11 cellular contexts compared by ENCODE assay signal in genomic region chrX:6184900-6185515, GRCh38. TPM values are rescaled to one million over a fixed set of nuclear protein-coding genes. Genes with fewer than 3 reads are reported as not detected.
DNase-seq lines count a peak whose midpoint lies in the region; ATAC-seq and TF ChIP-seq lines count a peak whose summit lies in the region.
"Had no signal": no experiment of that assay in that cellular context is flagged by ENCODE, and none has a peak within 500 bp of the region (broad histone marks: within the 10 kb centered on the region; RNA-seq: fewer than 3 reads in every experiment).

No MANE protein-coding gene starts in this region.

- peak; percentile 90 for DNase-seq in Karpas-422
- no peak for DNase-seq in mesenchymal stem cell
- no peak for DNase-seq in DMS79 (lab: John Stamatoyannopoulos, UW)
- no peak for DNase-seq in AG20443 (ENCODE audit: low spot score)
- DNase-seq in HEK293T (ENCODE audit: extremely low spot score): no peak
- DNase-seq in T-helper 2 cell: no peak
- DNase-seq: activated CD8-positive, alpha-beta memory T cell treated with anti-CD3 and anti-CD28 coated beads, Interleukin-2, amount 10 ng/mL, durations not matched to agents 7 days and 5 days had no signal

- POLR2A ChIA-PET in HEK293T (lab: Yijun Ruan, JAX): no interaction called here

- H3K4me2 ChIP-seq in Karpas-422 (ENCODE audit: low read depth, low read length, poor library complexity, severe bottlenecking) (peak overlapping the region; percentile 55), mesenchymal stem cell (ENCODE audit: low read length, poor library complexity, severe bottlenecking) (no peak overlapping the region)

- H2AK5ac ChIP-seq in mesenchymal stem cell (ENCODE audit: low read length, severe bottlenecking): no peak overlapping the region

- H2AFZ ChIP-seq in Karpas-422 (ENCODE audit: low read length) (no peak overlapping the region), mesenchymal stem cell (ENCODE audit: low read depth, low read length) (no peak overlapping the region)

- H3K9me2 ChIP-seq in Karpas-422 (replicated peaks; ENCODE audit: insufficient read depth, low read length): no peaks in the 10 kb centered on the region

- no peaks in the 10 kb centered on the region for H3K79me1 ChIP-seq in mesenchymal stem cell (replicated peaks; ENCODE audit: low read length, poor library complexity, severe bottlenecking)

- H3K9ac ChIP-seq in Karpas-422 (ENCODE audit: low read length) (0 out of 2 replicates have a peak overlapping the region, but pooled peaks have one; percentile 19), mesenchymal stem cell (ENCODE audit: low read length) (no peak overlapping the region)

- no peak overlapping the region for H3K4ac ChIP-seq in mesenchymal stem cell (ENCODE audit: low read depth in 1 of 2, low read length in 2 of 2)

- H3K36me3 ChIP-seq in Karpas-422 (ENCODE audit: insufficient read depth, low read length) (peaks cover 51% of the 10 kb centered on the region), mesenchymal stem cell (ENCODE audit: control insufficient read depth in 1 of 2, insufficient read depth in 2 of 2, low read depth in 1 of 2, low read length in 2 of 2) (no peaks in the 10 kb centered on the region)

- H3K4me3 ChIP-seq in Karpas-422 (ENCODE audit: low read length): 0 out of 2 replicates have a peak overlapping the region, but pooled peaks have one; percentile 5
- H3K4me3 ChIP-seq in mesenchymal stem cell (ENCODE audit: insufficient read depth in 1 of 2, low read depth in 1 of 2, low read length in 2 of 2): no peak overlapping the region
- H3K4me3 ChIP-seq: lung had no signal

- no peak overlapping the region for H3K18ac ChIP-seq in mesenchymal stem cell (ENCODE audit: low read depth in 1 of 2, low read length in 2 of 2)

- H4K20me1 ChIP-seq in Karpas-422 (ENCODE audit: insufficient read depth, low read depth, low read length): peaks cover 58% of the 10 kb centered on the region

- no peak overlapping the region for H3K14ac ChIP-seq in mesenchymal stem cell (ENCODE audit: low read length in 2 of 2)

- H2BK15ac ChIP-seq in mesenchymal stem cell (ENCODE audit: low read depth, poor library complexity, severe bottlenecking): no peak overlapping the region

- CTCF ChIA-PET in HEK293T (lab: Yijun Ruan, JAX): no interaction called here

- no peaks in the 10 kb centered on the region for H3K9me3 ChIP-seq in Karpas-422 (ENCODE audit: low read length)
- H3K9me3 ChIP-seq in mesenchymal stem cell (ENCODE audit: control insufficient read depth, low read length): peaks cover 9% of the 10 kb centered on the region

- H4K8ac ChIP-seq in mesenchymal stem cell (ENCODE audit: low read length): no peak overlapping the region

- H3K79me2 ChIP-seq in Karpas-422 (ENCODE audit: low read length): peaks cover 100% of the 10 kb centered on the region

- peaks cover 95% of the 10 kb centered on the region for H3K4me1 ChIP-seq in Karpas-422 (ENCODE audit: low read length)
- H3K4me1 ChIP-seq in mesenchymal stem cell (ENCODE audit: control insufficient read depth, insufficient read depth, low read depth, low read length): no peaks in the 10 kb centered on the region

- no peak overlapping the region for H2BK5ac ChIP-seq in mesenchymal stem cell (ENCODE audit: low read depth, low read length, poor library complexity, severe bottlenecking)

- no peaks in the 10 kb centered on the region for H3K27me3 ChIP-seq in Karpas-422 (ENCODE audit: low read length)
- H3K27me3 ChIP-seq in mesenchymal stem cell (ENCODE audit: control insufficient read depth in 1 of 2, insufficient read depth in 1 of 2, low read length in 2 of 2): no peaks in the 10 kb centered on the region

- no peak overlapping the region for H2BK12ac ChIP-seq in mesenchymal stem cell (ENCODE audit: low read length in 2 of 2)

- ATAC-seq in GM19025 (IDR thresholded peaks at IDR 0.05; ENCODE audit: low read depth, unreplicated experiment) (peak; percentile 67), HG02623 (IDR thresholded peaks at IDR 0.05; ENCODE audit: unreplicated experiment) (peak; percentile 90)
- ATAC-seq: activated CD8-positive, alpha-beta memory T cell treated with anti-CD3 and anti-CD28 coated beads, Interleukin-2, amount 10 ng/mL, durations not matched to agents 7 days and 5 days; Right ventricle myocardium inferior had no signal

- WGBS in mesenchymal stem cell: 86% methylated on average over 3 of the region's 4 CpGs

- H3K27ac ChIP-seq in Karpas-422 (ENCODE audit: low read length) (peak overlapping the region; percentile 77), mesenchymal stem cell (ENCODE audit: low read length, poor library complexity, severe bottlenecking) (peak overlapping the region; percentile 47)

- H3K23ac ChIP-seq in mesenchymal stem cell (ENCODE audit: low read length in 2 of 2): no peak overlapping the region

- H2BK120ac ChIP-seq in mesenchymal stem cell (ENCODE audit: low read depth, low read length): no peak overlapping the region

- no peak overlapping the region for H4K91ac ChIP-seq in mesenchymal stem cell (ENCODE audit: low read length)

TF ChIP-seq in HEK293T, 16 proteins besides CTCF, POLR2A, EP300 and RAD21:
- TF ChIP-seq BHLHE40 (IDR thresholded peaks at IDR 0.05; ENCODE audit: borderline replicate concordance) (no peak), SUZ12 (IDR thresholded peaks at IDR 0.05) (no peak)

RNA-seq across cellular contexts. Expression of gene NLGN4X, which starts 43.7 kb away (rescaled TPM):
- 96.9 and 183 TPM in 2 replicates for total RNA-seq in Karpas-422 (2014; rRNA removed; shearing (Covaris generic); ENCODE audit: low replicate concordance)
- 0.70 TPM for polyA plus RNA-seq in mesenchymal stem cell (2013, experiment 1 of 2)
- polyA plus RNA-seq in mesenchymal stem cell (2013, experiment 2 of 2): 0.56 TPM
- total RNA-seq: activated CD8-positive, alpha-beta memory T cell treated with anti-CD3 and anti-CD28 coated beads, Interleukin-2, amount 10 ng/mL, durations not matched to agents 7 days and 5 days had no signal
